In genomic region chr22:46777609-46777970, GRCh38 we compare ENCODE assay signal across 9 cellular contexts. TPM values are rescaled to one million over a fixed set of nuclear protein-coding genes. Genes with fewer than 3 reads are reported as not detected.
DNase-seq lines count a peak whose midpoint lies in the region; ATAC-seq, FAIRE-seq and TF ChIP-seq lines count a peak whose summit lies in the region.
"Had no signal": no experiment of that assay in that cellular context is flagged by ENCODE, and none has a peak within 500 bp of the region (broad histone marks: within the 10 kb centered on the region; RNA-seq: fewer than 3 reads in every experiment).

No MANE protein-coding gene starts in this region.

- peak overlapping the region in 1 of 2 experiments; percentile 58; a peak in 1 of 4 replicates for H3K9ac ChIP-seq in K562 (ENCODE audit: insufficient read depth in 1 of 2, low read depth in 2 of 2, low read length in 2 of 2)

- H2AFZ ChIP-seq in K562 (ENCODE audit: low read depth, low read length) = no peak overlapping the region
- H2AFZ ChIP-seq: PC-9 had no signal

- no peak for ATAC-seq in K562

- H3K4me2 ChIP-seq in K562 (ENCODE audit: insufficient read depth, low read length) = no peak overlapping the region
- H3K4me2 ChIP-seq: PC-9 had no signal

- no peak for TF ChIP-seq CTCF in GM12864 (IDR thresholded peaks at IDR 0.05; ENCODE audit: low read depth, low read length, missing control alignments)
- no peak for TF ChIP-seq CTCF in Peyer's patch (IDR thresholded peaks at IDR 0.05)
- no peak for TF ChIP-seq CTCF in K562 (IDR thresholded peaks at IDR 0.05 in 2 of 3, conservative IDR thresholded peaks at IDR 0.05 in 1 of 3; ENCODE audit: insufficient read depth in 2 of 3, low read depth in 1 of 3, low read length in 3 of 3)
- TF ChIP-seq CTCF in spleen (IDR thresholded peaks at IDR 0.05 in 8 of 11, conservative IDR thresholded peaks at IDR 0.05 in 3 of 11) = no peak
- TF ChIP-seq CTCF in Calu3 (IDR thresholded peaks at IDR 0.05; ENCODE audit: unreplicated experiment) = no peak

- peaks cover 37% of the 10 kb centered on the region for H3K4me1 Mint-ChIP-seq in Calu3 (ENCODE audit: low read depth, unreplicated experiment)

- H3K4me3 ChIP-seq in GM12864 (ENCODE audit: low read depth, low read length) (peak overlapping the region; percentile 47), Peyer's patch (no peak overlapping the region), K562 (no peak overlapping the region), spleen (peak overlapping the region in 1 of 8 donors; percentile 54)
- H3K4me3 ChIP-seq: PC-9 had no signal

- FAIRE-seq in K562 (lab: Jason Lieb, UNC) = no peak

- H3K27me3 Mint-ChIP-seq in Calu3 (ENCODE audit: unreplicated experiment) = no peaks in the 10 kb centered on the region

- H4K20me1 ChIP-seq in K562 (replicated peaks; ENCODE audit: control insufficient read depth, insufficient read depth, low read length) = peaks cover 7% of the 10 kb centered on the region

- peaks cover 3% of the 10 kb centered on the region for H3K9me1 ChIP-seq in K562 (ENCODE audit: control insufficient read depth, insufficient read depth, low read length)

- TF ChIP-seq EP300 in K562 (IDR thresholded peaks at IDR 0.05; ENCODE audit: low read length) = no peak

- H3K36me3 Mint-ChIP-seq in Calu3 (ENCODE audit: insufficient read depth, unreplicated experiment) = peaks cover 4% of the 10 kb centered on the region

- no peak for TF ChIP-seq POLR2A in Peyer's patch (IDR thresholded peaks at IDR 0.05)
- no peak for TF ChIP-seq POLR2A in K562 (conservative IDR thresholded peaks at IDR 0.05)
- no peak for TF ChIP-seq POLR2A in spleen (IDR thresholded peaks at IDR 0.05)

- no TSS peak for BruUV-seq in K562 (replicated peaks; lab: Mats Ljungman, UMichigan)
- BruUV-seq in Calu3 (replicated peaks; lab: Mats Ljungman, UMichigan) = no TSS peak

- no peak overlapping the region for H3K4me3 Mint-ChIP-seq in Calu3 (ENCODE audit: low read depth, unreplicated experiment)

- in situ Hi-C loops in K562 (cut with MboI) = no loop called here

- H3K9me3 ChIP-seq in Peyer's patch (no peaks in the 10 kb centered on the region), K562 (replicated peaks; ENCODE audit: control insufficient read depth, insufficient read depth, low read depth, low read length) (no peaks in the 10 kb centered on the region), spleen (no peaks in the 10 kb centered on the region)

- CTCF ChIA-PET in K562 (lab: Yijun Ruan, JAX; ENCODE audit: low intra/inter-chr PET ratio) = no interaction called here
- CTCF ChIA-PET in Calu3 (lab: Charles Lee) = no interaction called here

- H3K27me3 ChIP-seq in Peyer's patch (no peaks in the 10 kb centered on the region), K562 (ENCODE audit: control insufficient read depth in 2 of 2, insufficient read depth in 2 of 2, low read length in 2 of 2) (no peaks in the 10 kb centered on the region), spleen (replicated peaks in 1 of 7) (no peaks in the 10 kb centered on the region)

- H3K27ac Mint-ChIP-seq in Calu3 (ENCODE audit: unreplicated experiment) = no peak overlapping the region

- no peaks in the 10 kb centered on the region for H3K36me3 ChIP-seq in Peyer's patch
- 0 out of 3 replicates have a peak, but pooled peaks cover 2% of the 10 kb centered on the region for H3K36me3 ChIP-seq in K562 (ENCODE audit: control insufficient read depth, insufficient read depth, low read length)
- H3K36me3 ChIP-seq in spleen = peaks cover 0 to 24% (median 0%) of the 10 kb centered on the region in 6 donors

- H3K27ac ChIP-seq in Peyer's patch = peak overlapping the region in 1 of 4 donors; percentile 82
- H3K27ac ChIP-seq in K562 (ENCODE audit: extremely low read depth, low read depth, low read length) = no peak overlapping the region
- peak overlapping the region in 6 of 8 donors; percentile 27 to 91 (median 82) for H3K27ac ChIP-seq in spleen
- H3K27ac ChIP-seq: PC-9 had no signal

- 77% methylated on average over 7 of the region's 11 CpGs for WGBS in K562 (ENCODE audit: insufficient coverage, low coverage, missing lambda C conversion rate)
- 35 to 41% (median 38%) methylated on average over 11 of the region's 11 CpGs for WGBS in spleen, 5 donors

- TF ChIP-seq RAD21 in K562 (CRISPR knock-in tag; conservative IDR thresholded peaks at IDR 0.05 in 1 of 2, IDR thresholded peaks at IDR 0.05 in 1 of 2) = no peak

- peaks cover 39% of the 10 kb centered on the region for H3K79me2 ChIP-seq in K562 (ENCODE audit: control insufficient read depth, insufficient read depth, low read length)

- DNase-seq in GM12864 (ENCODE audit: low read depth) (no peak), Peyer's patch (peak; percentile 50 to 83 (median 74)), K562 (ENCODE audit: extremely low read depth in 1 of 4, low spot score in 3 of 4) (no peak), spleen (peak; percentile 92), NCI-H526 treated with DMSO at 0.1 percent for 48 hours (lab: John Stamatoyannopoulos, UW) (no peak), mesenteric fat pad (ENCODE audit: low spot score) (no peak), NCI-H748 treated with DMSO at 0.1 percent for 48 hours (lab: John Stamatoyannopoulos, UW) (no peak), Calu3 (no peak)

- no peaks in the 10 kb centered on the region for H3K9me3 Mint-ChIP-seq in Calu3 (ENCODE audit: low read depth, unreplicated experiment)

- intact Hi-C loops in K562 (cut with micrococcal nuclease) = no loop called here
- intact Hi-C loops in spleen (cut with DNase I; ENCODE audit: low total_unique reads) = no loop called here
- intact Hi-C loops in Calu3 (cut with micrococcal nuclease; ENCODE audit: unreplicated experiment) = no loop called here

- POLR2A ChIA-PET in K562 (lab: Yijun Ruan, JAX) = interaction anchor here (1.3 kb wide), 1 partner anchor 15 kb away, joined by 7 read pairs; the partner anchor contains the start of gene TBC1D22A

- H3K4me1 ChIP-seq in Peyer's patch (peaks cover 4 to 46% (median 40%) of the 10 kb centered on the region in 4 donors), K562 (replicated peaks in 1 of 2; ENCODE audit: control insufficient read depth in 2 of 2, insufficient read depth in 2 of 2, low read length in 2 of 2) (peaks cover 24 to 43% of the 10 kb centered on the region in 2 experiments), spleen (peaks cover 61 to 100% (median 95%) of the 10 kb centered on the region in 6 donors)

TF ChIP-seq in K562, 482 proteins besides CTCF, POLR2A, EP300 and RAD21:
- no peak for TF ChIP-seq FOXP1 (CRISPR knock-in tag; IDR thresholded peaks at IDR 0.05)
- peak; percentile 54; the same call in 1 of the 2 replicates for TF ChIP-seq NFIC (IDR thresholded peaks at IDR 0.05)

RNA-seq across cellular contexts. Expression of gene TBC1D22A, which starts 15.1 kb away (rescaled TPM):
- total RNA-seq in Peyer's patch (10 to 100 TPM; 42.6 to 70.4 (median 55.1) TPM), K562 (2014; rRNA removed) (5.2 and 8.2 TPM in 2 replicates), K562 (2014; rRNA removed; fragmentation: Illumina TruSeq; extraction: Trizol) (1.9 and 2.4 TPM in 2 replicates), K562 (2015; rRNA removed; fragmentation: Illumina TruSeq; extraction: Trizol) (3.1 and 3.3 TPM in 2 replicates), K562 (2021) (11.5 and 12.6 TPM in 2 replicates), spleen (10 to 100 TPM; 40.1 to 66.9 (median 54.8) TPM), mesenteric fat pad (24.5 TPM), Calu3 (2022) (27.6 and 28.2 TPM in 2 replicates)
- total RNA-seq in K562 (2011; cell fraction: chromatin; rRNA removed; ENCODE audit: low replicate concordance) = 31.5 and 43.3 TPM in 2 replicates
- total RNA-seq in K562 (2011; cell fraction: nucleolus; rRNA removed) = 21.1 and 22.2 TPM in 2 replicates
- total RNA-seq in K562 (2011; cell fraction: nucleoplasm; rRNA removed) = 21.2 and 22.4 TPM in 2 replicates
- polyA plus RNA-seq in K562 (2011; rRNA removed) (7.5 and 10.0 TPM in 2 replicates), K562 (2014; fragmentation: Illumina TruSeq; extraction: Trizol) (5.6 and 5.8 TPM in 2 replicates), K562 (2014; fragmentation: Nextera tagmentation; extraction: Ambion mirVana) (under 1 TPM; 0.20 to 0.34 TPM), K562 (2014; rRNA removed) (7.1 and 7.9 TPM in 2 replicates), spleen (10 to 100 TPM; 17.2 to 34.0 (median 25.9) TPM)
- polyA plus RNA-seq in K562 (2011; cell fraction: cytosol; rRNA removed) = 7.8 and 8.5 TPM in 2 replicates
- 9.0 and 10.7 TPM in 2 replicates for polyA plus RNA-seq in K562 (2011; cell fraction: nucleus; rRNA removed)
- 8.6 and 10.2 TPM in 2 replicates for polyA plus RNA-seq in K562 (2012)
- 8.5 and 9.0 TPM in 2 replicates for polyA minus RNA-seq in K562 (2011; rRNA and poly(A)+ RNA removed)
- 5.6 and 15.4 TPM in 2 replicates for polyA minus RNA-seq in K562 (2011; cell fraction: cytosol; rRNA and poly(A)+ RNA removed)
- 7.1 and 12.8 TPM in 2 replicates for polyA minus RNA-seq in K562 (2011; cell fraction: nucleus; rRNA and poly(A)+ RNA removed)

RNA-seq across cellular contexts. Expression of gene CERK, which starts 39.5 kb away (rescaled TPM):
- total RNA-seq in Peyer's patch (100 to 1,000 TPM in 1 of 4 donors, 10 to 100 TPM in 3; 89.1 to 131 (median 94.7) TPM), K562 (2014; rRNA removed) (10.7 and 12.2 TPM in 2 replicates), K562 (2014; rRNA removed; fragmentation: Illumina TruSeq; extraction: Trizol) (7.3 and 8.0 TPM in 2 replicates), K562 (2015; rRNA removed; fragmentation: Illumina TruSeq; extraction: Trizol) (14.5 and 14.9 TPM in 2 replicates), K562 (2021) (9.9 and 12.5 TPM in 2 replicates), spleen (10 to 100 TPM; 31.3 to 47.1 (median 40.6) TPM), mesenteric fat pad (30.8 TPM), Calu3 (2022) (20.3 and 25.0 TPM in 2 replicates)
- 19.9 and 29.6 TPM in 2 replicates for total RNA-seq in K562 (2011; cell fraction: chromatin; rRNA removed; ENCODE audit: low replicate concordance)
- total RNA-seq in K562 (2011; cell fraction: nucleolus; rRNA removed) = 16.8 and 18.6 TPM in 2 replicates
- total RNA-seq in K562 (2011; cell fraction: nucleoplasm; rRNA removed) = 22.0 and 23.9 TPM in 2 replicates
- polyA plus RNA-seq in K562 (2011; rRNA removed) (11.8 and 12.7 TPM in 2 replicates), K562 (2014; fragmentation: Illumina TruSeq; extraction: Trizol) (8.0 and 8.7 TPM in 2 replicates), K562 (2014; fragmentation: Nextera tagmentation; extraction: Ambion mirVana) (1 to 10 TPM; 1.1 to 1.3 TPM), K562 (2014; rRNA removed) (8.3 and 8.6 TPM in 2 replicates), spleen (10 to 100 TPM; 13.7 to 17.1 (median 14.5) TPM)
- 10.9 and 13.7 TPM in 2 replicates for polyA plus RNA-seq in K562 (2011; cell fraction: cytosol; rRNA removed)
- 9.6 and 10.3 TPM in 2 replicates for polyA plus RNA-seq in K562 (2011; cell fraction: nucleus; rRNA removed)
- polyA plus RNA-seq in K562 (2012) = 10.9 and 13.1 TPM in 2 replicates
- 13.6 and 15.8 TPM in 2 replicates for polyA minus RNA-seq in K562 (2011; rRNA and poly(A)+ RNA removed)
- 9.7 and 12.5 TPM in 2 replicates for polyA minus RNA-seq in K562 (2011; cell fraction: cytosol; rRNA and poly(A)+ RNA removed)
- polyA minus RNA-seq in K562 (2011; cell fraction: nucleus; rRNA and poly(A)+ RNA removed) = 6.2 and 12.6 TPM in 2 replicates

Comparison
In these comparisons a context has a peak if more than half of its experiments do, and no peak if none do; other contexts are left out.
1. DNase-seq: peak in Peyer's patch (3 of 3) and spleen (single experiment); none in GM12864 (single experiment), K562 (0 of 4), NCI-H526 treated with DMSO at 0.1 percent for 48 hours (single experiment), mesenteric fat pad (single experiment), NCI-H748 treated with DMSO at 0.1 percent for 48 hours (single experiment) and Calu3 (single experiment).